Comparison of ENCODE assay signal across 35 cellular contexts in the genomic region with DNA sequence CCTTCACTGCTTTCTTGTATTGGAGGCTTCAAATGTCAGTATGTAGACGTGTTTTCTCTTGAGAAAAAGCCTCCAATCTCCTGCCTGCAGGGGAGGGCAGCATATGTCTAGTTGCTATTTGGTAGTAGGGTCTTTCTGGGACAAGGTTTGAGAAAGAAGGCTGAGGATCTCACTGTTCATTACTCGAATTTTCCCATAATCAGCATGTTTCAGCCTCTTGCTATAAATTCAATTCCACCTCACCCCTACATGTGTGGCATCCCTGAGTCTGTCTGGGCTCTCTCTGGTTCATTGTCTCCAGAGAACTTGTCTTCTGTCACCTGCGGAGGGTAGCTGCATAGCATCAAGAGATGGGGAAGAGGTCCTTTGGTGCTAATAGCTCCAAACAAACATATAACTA. TPM values are rescaled to one million over a fixed set of nuclear protein-coding genes. Genes with fewer than 3 reads are reported as not detected.
"Had no signal": no experiment of that assay in that cellular context is flagged by ENCODE, and none has a peak within 500 bp of the region (broad histone marks: within the 10 kb centered on the region; RNA-seq: fewer than 3 reads in every experiment).

No MANE protein-coding gene starts in this region.

- H3K4me2 ChIP-seq: hepatocyte had no signal

- H3K79me2 ChIP-seq: hepatocyte had no signal

- H3K27me3 ChIP-seq: colonic mucosa, dorsolateral prefrontal cortex, esophagus muscularis mucosa, esophagus squamous epithelium, foreskin keratinocyte, gastrocnemius medialis, gastroesophageal sphincter, heart left ventricle, heart right ventricle, hepatocyte had no signal

- H3K36me3 ChIP-seq: colonic mucosa, esophagus muscularis mucosa, esophagus squamous epithelium, gastrocnemius medialis, gastroesophageal sphincter, heart left ventricle, heart right ventricle had no signal

- H2AFZ ChIP-seq: hepatocyte had no signal

- H3K4me1 ChIP-seq: colonic mucosa, esophagus muscularis mucosa, foreskin keratinocyte, gastrocnemius medialis, gastroesophageal sphincter, heart left ventricle, heart right ventricle had no signal

- FAIRE-seq: endometrium, endothelial cell of umbilical vein, frontal cortex had no signal

- H3K27me3 Mint-ChIP-seq: dendritic cell treated with granulocyte-macrophage colony-stimulating factor and Interleukin-4, amounts not matched to agents 40 ng/mL and 50 ng/mL, for 4 days; effector memory CD8-positive, alpha-beta T cell had no signal

- H3K4me3 Mint-ChIP-seq: dendritic cell treated with granulocyte-macrophage colony-stimulating factor and Interleukin-4, amounts not matched to agents 40 ng/mL and 50 ng/mL, for 4 days; effector memory CD8-positive, alpha-beta T cell; endodermal cell had no signal

- H3K4me3 ChIP-seq: colonic mucosa, coronary artery, dorsolateral prefrontal cortex, esophagus muscularis mucosa, esophagus squamous epithelium, gastrocnemius medialis, gastroesophageal sphincter, heart left ventricle, heart right ventricle, hepatocyte had no signal

- DNase-seq: colonic mucosa; cortex of kidney; dermis blood vessel endothelial cell; dorsolateral prefrontal cortex; effector CD4-positive, alpha-beta T cell; effector CD8-positive, alpha-beta T cell; effector memory CD4-positive, alpha-beta T cell; effector memory CD8-positive, alpha-beta T cell; endodermal cell; erythroblast; esophagus squamous epithelium; foreskin fibroblast; foreskin keratinocyte; foreskin melanocyte; gastrocnemius medialis; glutamatergic neuron; head of caudate nucleus; heart left ventricle; heart right ventricle had no signal

- H3K27ac Mint-ChIP-seq: dendritic cell treated with granulocyte-macrophage colony-stimulating factor and Interleukin-4, amounts not matched to agents 40 ng/mL and 50 ng/mL, for 4 days; effector memory CD8-positive, alpha-beta T cell; endodermal cell had no signal

- H3K27ac ChIP-seq: colonic mucosa, coronary artery, dorsolateral prefrontal cortex, epithelial cell of prostate, esophagus muscularis mucosa, esophagus squamous epithelium, foreskin keratinocyte, gastrocnemius medialis, gastroesophageal sphincter, heart left ventricle, heart right ventricle, hepatocyte had no signal

- H3K9me3 ChIP-seq: colonic mucosa, gastrocnemius medialis had no signal

- ATAC-seq: effector memory CD8-positive, alpha-beta T cell; esophagus mucosa; foreskin keratinocyte; gastrocnemius medialis; gastroesophageal sphincter; heart left ventricle; heart right ventricle had no signal

RNA-seq across cellular contexts. Expression of a gene that starts 19.5 kb away (rescaled TPM):
- total RNA-seq: colonic mucosa, dermis blood vessel endothelial cell, dermis microvascular lymphatic vessel endothelial cell, endodermal cell, endothelial cell of umbilical vein, epithelial cell of proximal tubule, esophagus mucosa, esophagus muscularis mucosa, esophagus squamous epithelium, fibroblast of villous mesenchyme, foreskin keratinocyte, frontal cortex, gastrocnemius medialis, gastroesophageal sphincter, glomerular endothelial cell, heart left ventricle, heart right ventricle, hepatocyte had no signal
- polyA plus RNA-seq: endothelial cell of umbilical vein, esophagus, fibroblast of lung, foreskin keratinocyte, heart left ventricle, heart right ventricle, hepatocyte had no signal
